Comparison of ENCODE assay signal across 22 cellular contexts in the genomic region with DNA sequence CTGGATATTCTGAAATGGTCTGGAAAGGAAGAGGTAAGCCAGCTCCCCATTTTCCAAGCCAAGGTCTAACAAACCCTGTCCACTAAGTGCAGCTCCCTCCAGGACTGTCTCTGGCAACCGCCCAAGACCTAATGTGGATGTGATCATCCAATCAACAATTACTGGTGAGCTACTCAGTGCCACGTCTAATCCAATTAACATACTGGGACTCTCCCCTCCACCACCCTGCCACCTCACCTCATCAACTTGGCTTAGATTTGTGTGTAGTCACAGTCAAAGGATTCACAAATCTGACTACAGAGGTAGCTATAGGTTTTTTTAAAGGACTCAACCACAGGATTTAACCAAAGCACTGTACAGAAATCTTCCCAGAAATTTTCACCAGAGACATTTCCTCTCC. TPM values are rescaled to one million over a fixed set of nuclear protein-coding genes. Genes with fewer than 3 reads are reported as not detected.
DNase-seq lines count a peak whose midpoint lies in the region; ATAC-seq and TF ChIP-seq lines count a peak whose summit lies in the region.
"Had no signal": no experiment of that assay in that cellular context is flagged by ENCODE, and none has a peak within 500 bp of the region (broad histone marks: within the 10 kb centered on the region; RNA-seq: fewer than 3 reads in every experiment).

No MANE protein-coding gene starts in this region.

- POLR2A ChIA-PET in A673 (lab: Charles Lee; ENCODE audit: low non-redundant PET): no interaction called here

- H3K27me3 ChIP-seq in A673 (replicated peaks; ENCODE audit: insufficient read depth, low read depth, low read length, poor library complexity) (peaks cover 14% of the 10 kb centered on the region), mammary epithelial cell (ENCODE audit: insufficient read depth, low read length) (no peaks in the 10 kb centered on the region), prostate gland (replicated peaks; ENCODE audit: insufficient read depth) (peaks cover 2% of the 10 kb centered on the region)
- H3K27me3 ChIP-seq: pancreas had no signal

- intact Hi-C loops in A673 (cut with micrococcal nuclease; ENCODE audit: unreplicated experiment) (no loop called here), mammary epithelial cell (cut with micrococcal nuclease) (no loop called here), prostate gland (cut with DNase I) (no loop called here)

- no peak for ATAC-seq in GM21423 (IDR thresholded peaks at IDR 0.05; ENCODE audit: unreplicated experiment)
- ATAC-seq in HG03175 (IDR thresholded peaks at IDR 0.05; ENCODE audit: unreplicated experiment): no peak
- ATAC-seq: activated T-cell treated with anti-CD3 and anti-CD28 coated beads, Interleukin-2, amount 50 U/mL, for 72 hours; heart left ventricle; pancreas had no signal

- CTCF ChIA-PET in A673 (lab: Charles Lee) (interaction anchor here (0.9 kb wide), 1 partner anchor 9 kb away, joined by 4 read pairs; no protein-coding TSS in a partner anchor), mammary epithelial cell (lab: Charles Lee; ENCODE audit: low non-redundant PET) (no interaction called here)

- no peak overlapping the region for H3K4me2 ChIP-seq in mammary epithelial cell (ENCODE audit: insufficient read depth, low read depth, low read length)
- H3K4me2 ChIP-seq: KMS-11 had no signal

- DNase-seq in A673 (ENCODE audit: low spot score): peak; percentile 80
- DNase-seq in NCI-H1105 (lab: John Stamatoyannopoulos, UW): peak; percentile 62
- peak; percentile 94 for DNase-seq in NCI-H345 (lab: John Stamatoyannopoulos, UW)
- peak; percentile 55 for DNase-seq in mammary epithelial cell
- no peak for DNase-seq in prostate gland (ENCODE audit: low spot score)
- no peak for DNase-seq in foreskin melanocyte
- DNase-seq: ACHN; activated CD4-positive, alpha-beta T cell treated with anti-CD3 and anti-CD28 coated beads, Interleukin-2, amount 50 U/mL, for 4 hours; activated T-cell treated with anti-CD3 and anti-CD28 coated beads, Interleukin-2, amount 50 U/mL, for 72 hours; H7; kidney; NK-92 treated with Interleukin-12 subunit alpha and Interleukin-12 subunit beta, amount 100 ng/mL, for 24 hours; pancreas; SHP77 treated with DMSO at 0.1 percent for 48 hours; spleen had no signal

- WGBS in mammary epithelial cell (ENCODE audit: low coverage, missing lambda C conversion rate): 60% methylated on average over 2 of the region's 2 CpGs
- 66% methylated on average over 2 of the region's 2 CpGs for WGBS in prostate gland

- in situ Hi-C loops in mammary epithelial cell (cut with MboI; ENCODE audit: low sequenced_read_pairs in 2 of 2): no loop called here

- H3K4me3 ChIP-seq in A673 (ENCODE audit: low read depth, low read length, poor library complexity, severe bottlenecking) (no peak overlapping the region), mammary epithelial cell (replicated peaks in 1 of 3; ENCODE audit: insufficient read depth in 1 of 3, low read depth in 2 of 3, low read length in 3 of 3) (no peak overlapping the region), prostate gland (no peak overlapping the region)
- H3K4me3 ChIP-seq: heart left ventricle, pancreas, spleen had no signal

- no peak for TF ChIP-seq POLR2A in prostate gland (IDR thresholded peaks at IDR 0.05)

- H3K27ac ChIP-seq in A673 (ENCODE audit: low read depth, low read length, poor library complexity, severe bottlenecking) (no peak overlapping the region), mammary epithelial cell (ENCODE audit: insufficient read depth, low read depth, low read length) (no peak overlapping the region), prostate gland (no peak overlapping the region)
- H3K27ac ChIP-seq: heart left ventricle, HL-60, KMS-11, pancreas, spleen had no signal

- dilution Hi-C loops in mammary epithelial cell (cut with HindIII; ENCODE audit: low sequenced_read_pairs): no loop called here

- H3K9me3 ChIP-seq in A673 (ENCODE audit: low read depth, low read length, poor library complexity, severe bottlenecking) (no peaks in the 10 kb centered on the region), mammary epithelial cell (replicated peaks; ENCODE audit: insufficient read depth, low read length) (no peaks in the 10 kb centered on the region), prostate gland (no peaks in the 10 kb centered on the region)
- H3K9me3 ChIP-seq: heart left ventricle, pancreas, spleen had no signal

- no peak overlapping the region for H2AFZ ChIP-seq in mammary epithelial cell (ENCODE audit: low read depth, low read length)

- no peaks in the 10 kb centered on the region for H3K79me2 ChIP-seq in mammary epithelial cell (ENCODE audit: insufficient read depth, low read length)

- TF ChIP-seq CTCF in A673 (conservative IDR thresholded peaks at IDR 0.05; ENCODE audit: low read depth, low read length): no peak
- TF ChIP-seq CTCF in mammary epithelial cell (conservative IDR thresholded peaks at IDR 0.05 in 1 of 2, IDR thresholded peaks at IDR 0.05 in 1 of 2; ENCODE audit: extremely low read depth in 1 of 2, insufficient read depth in 1 of 2, low read depth in 1 of 2, low read length in 2 of 2): no peak
- no peak for TF ChIP-seq CTCF in prostate gland (IDR thresholded peaks at IDR 0.05)

- H3K9ac ChIP-seq in mammary epithelial cell (ENCODE audit: insufficient read depth, low read length): no peak overlapping the region
- H3K9ac ChIP-seq: KMS-11 had no signal

- H4K20me1 ChIP-seq in mammary epithelial cell (ENCODE audit: insufficient read depth, low read length): no peaks in the 10 kb centered on the region

- BruUV-seq in A673 (replicated peaks; lab: Mats Ljungman, UMichigan) (no TSS peak), mammary epithelial cell (replicated peaks; lab: Mats Ljungman, UMichigan) (no TSS peak)

- H3K36me3 ChIP-seq in A673 (ENCODE audit: insufficient read depth, low read length, poor library complexity, severe bottlenecking) (no peaks in the 10 kb centered on the region), mammary epithelial cell (ENCODE audit: insufficient read depth, low read length) (no peaks in the 10 kb centered on the region), prostate gland (no peaks in the 10 kb centered on the region)
- H3K36me3 ChIP-seq: heart left ventricle, pancreas, spleen had no signal

- H3K4me1 ChIP-seq in A673 (ENCODE audit: insufficient read depth, low read length, poor library complexity, severe bottlenecking): peaks cover 20% of the 10 kb centered on the region
- peaks cover 18% of the 10 kb centered on the region for H3K4me1 ChIP-seq in mammary epithelial cell (ENCODE audit: insufficient read depth, low read length)
- H3K4me1 ChIP-seq in prostate gland (replicated peaks): no peaks in the 10 kb centered on the region
- H3K4me1 ChIP-seq: pancreas, spleen had no signal

RNA-seq across cellular contexts. Expression of a gene that starts 25.4 kb away (rescaled TPM):
- not detected in 2 replicates for total RNA-seq in A673 (2021)
- total RNA-seq in mammary epithelial cell: 1 to 10 TPM in 1 of 2 donors, not detected in 1; 2.7 TPM
- 1.1 TPM for polyA plus RNA-seq in mammary epithelial cell
- not detected for polyA minus RNA-seq in mammary epithelial cell
- not detected for total RNA-seq in prostate gland
- total RNA-seq: activated T-cell treated with anti-CD3 and anti-CD28 coated beads, Interleukin-2, amount 50 U/mL, for 72 hours; endothelial cell of umbilical vein; H7; heart left ventricle; kidney; mucosa of gallbladder; pancreas; spleen had no signal
- polyA plus RNA-seq: endothelial cell of umbilical vein, heart left ventricle, pancreas, spleen had no signal

RNA-seq across cellular contexts. Expression of a gene that starts 49.9 kb away (rescaled TPM):
- total RNA-seq in A673 (2021): 73.6 and 106 TPM in 2 replicates
- 1,000 to 10,000 TPM; 1,155 to 2,455 TPM for total RNA-seq in mammary epithelial cell
- polyA plus RNA-seq in mammary epithelial cell: 2,730 TPM
- 719 TPM for polyA minus RNA-seq in mammary epithelial cell
- 100 to 1,000 TPM; 184 to 279 TPM for total RNA-seq in prostate gland

RNA-seq across cellular contexts. Expression of a gene that starts 54.9 kb away (rescaled TPM):
- total RNA-seq in A673 (2021) (not detected in 2 replicates), mammary epithelial cell (not detected), prostate gland (not detected)
- 0.34 TPM for polyA plus RNA-seq in mammary epithelial cell
- polyA minus RNA-seq in mammary epithelial cell: not detected
- total RNA-seq: endothelial cell of umbilical vein, H7, heart left ventricle, mucosa of gallbladder, pancreas had no signal
- polyA plus RNA-seq: endothelial cell of umbilical vein, heart left ventricle, pancreas had no signal

RNA-seq across cellular contexts. Expression of a gene that starts 59.7 kb away (rescaled TPM):
- total RNA-seq in A673 (2021): 17.8 and 20.0 TPM in 2 replicates
- 1 to 10 TPM; 4.3 to 9.9 TPM for total RNA-seq in mammary epithelial cell
- polyA plus RNA-seq in mammary epithelial cell: 24.2 TPM
- polyA minus RNA-seq in mammary epithelial cell: not detected
- total RNA-seq in prostate gland: 10 to 100 TPM; 56.3 to 71.3 TPM
- total RNA-seq: endothelial cell of umbilical vein had no signal

Comparison
In these comparisons a context has a peak if more than half of its experiments do, and no peak if none do; other contexts are left out.
1. DNase-seq: peak in A673 (single experiment), NCI-H1105 (single experiment), NCI-H345 (single experiment) and mammary epithelial cell (single experiment); none in prostate gland (single experiment) and foreskin melanocyte (single experiment).
2. RNA of a gene that starts 49.9 kb away (total RNA-seq): 1,155 to 2,455 TPM in mammary epithelial cell; 184 to 279 TPM in prostate gland and 73.6 to 106 TPM in A673; every median in the first group is over 4 times any median in the second.